Comparison of ENCODE assay signal across 2 cellular contexts in genomic region chr13:60260440-60260839, GRCh38.
A peak's percentile ranks its signal among the peaks of the same experiment; 100 is the strongest.
TF ChIP-seq lines count a peak whose summit lies in the region.

No MANE protein-coding gene starts in this region.

TF ChIP-seq in GM23338, 12 proteins besides CTCF, POLR2A, EP300 and RAD21 (continued from another document):
- TF ChIP-seq ZNF462 (CRISPR knock-in tag; IDR thresholded peaks at IDR 0.05), result peak; percentile 49; the same call in 1 of the 2 replicates
- no peak for TF ChIP-seq NANOG (IDR thresholded peaks at IDR 0.05; ENCODE audit: borderline replicate concordance)
- TF ChIP-seq ETS1 (IDR thresholded peaks at IDR 0.05), result no peak

TF ChIP-seq in GM12878, 131 proteins besides CTCF, POLR2A, EP300 and RAD21 (continued from another document):
- TF ChIP-seq E4F1 (IDR thresholded peaks at IDR 0.05; ENCODE audit: borderline replicate concordance, partially characterized antibody), result no peak
- TF ChIP-seq RUNX3 (IDR thresholded peaks at IDR 0.05; ENCODE audit: low read length), result no peak
